23 cellular contexts compared by ENCODE assay signal in the genomic region with DNA sequence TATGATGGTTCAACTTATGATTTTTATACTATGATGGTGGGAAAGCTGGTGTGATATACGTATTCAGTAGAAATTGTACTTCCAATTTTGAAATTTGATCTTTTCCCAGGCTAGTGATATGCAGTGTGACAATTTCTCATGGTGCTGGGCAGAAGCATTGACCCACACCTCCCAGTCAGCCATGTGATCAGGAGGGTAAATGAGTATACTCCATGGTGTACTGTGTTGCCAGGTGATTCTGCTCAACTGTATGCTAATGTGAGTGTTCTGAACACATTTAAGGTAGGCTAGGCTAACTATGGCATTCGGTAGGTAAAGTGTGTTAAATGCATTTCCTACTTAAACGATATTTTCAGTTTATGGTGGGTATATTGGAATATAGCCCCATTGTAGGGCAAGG. TPM values are rescaled to one million over a fixed set of nuclear protein-coding genes. Genes with fewer than 3 reads are reported as not detected.
A peak's percentile ranks its signal among the peaks of the same experiment; 100 is the strongest.
DNase-seq lines count a peak whose midpoint lies in the region; ATAC-seq and TF ChIP-seq lines count a peak whose summit lies in the region.
"Had no signal": no experiment of that assay in that cellular context is flagged by ENCODE, and none has a peak within 500 bp of the region (broad histone marks: within the 10 kb centered on the region; RNA-seq: fewer than 3 reads in every experiment).

No MANE protein-coding gene starts in this region.

- no peak overlapping the region for H3K14ac ChIP-seq in trophoblast cell (ENCODE audit: low read length)

- H2AK5ac ChIP-seq in trophoblast cell (ENCODE audit: low read length) = no peak overlapping the region

- H3K4me1 Mint-ChIP-seq in activated T-cell treated with anti-CD3 and anti-CD28 coated beads, Interleukin-2, amount 50 U/mL, for 72 hours (ENCODE audit: low read depth) = peaks cover 55% of the 10 kb centered on the region
- H3K4me1 Mint-ChIP-seq in CD4-positive, alpha-beta T cell (ENCODE audit: low read depth) = peaks cover 59% of the 10 kb centered on the region
- 0 out of 2 replicates have a peak, but pooled peaks cover 3% of the 10 kb centered on the region for H3K4me1 Mint-ChIP-seq in WTC11

- H3K23ac ChIP-seq in trophoblast cell (ENCODE audit: low read length) = peak overlapping the region; percentile 33

- H3K36me3 ChIP-seq in trophoblast cell (ENCODE audit: control insufficient read depth in 1 of 2, insufficient read depth in 2 of 2, low read length in 2 of 2) = no peaks in the 10 kb centered on the region
- H3K36me3 ChIP-seq: BE2C had no signal

- TF ChIP-seq CTCF in CD4-positive, alpha-beta T cell (IDR thresholded peaks at IDR 0.05) = no peak
- no peak for TF ChIP-seq CTCF in WTC11 (IDR thresholded peaks at IDR 0.05)

- no peaks in the 10 kb centered on the region for H3K79me2 ChIP-seq in trophoblast cell (ENCODE audit: control insufficient read depth, insufficient read depth, low read length, poor library complexity)

- no peak overlapping the region for H4K8ac ChIP-seq in trophoblast cell (ENCODE audit: low read depth, low read length)

- no peaks in the 10 kb centered on the region for H3K79me1 ChIP-seq in trophoblast cell (ENCODE audit: low read length)

- H2AFZ ChIP-seq in trophoblast cell (ENCODE audit: insufficient read depth, low read length, poor library complexity) = no peak overlapping the region
- H2AFZ ChIP-seq: GM23248 had no signal

- H3K4me3 Mint-ChIP-seq in activated T-cell treated with anti-CD3 and anti-CD28 coated beads, Interleukin-2, amount 50 U/mL, for 72 hours = no peak overlapping the region
- H3K4me3 Mint-ChIP-seq in CD4-positive, alpha-beta T cell = no peak overlapping the region
- no peak overlapping the region for H3K4me3 Mint-ChIP-seq in WTC11
- H3K4me3 Mint-ChIP-seq: CD14-positive monocyte had no signal

- peaks cover 2 to 30% of the 10 kb centered on the region in 2 donors for H3K36me3 Mint-ChIP-seq in activated T-cell treated with anti-CD3 and anti-CD28 coated beads, Interleukin-2, amount 50 U/mL, for 72 hours (ENCODE audit: insufficient read depth in 2 of 2)
- H3K36me3 Mint-ChIP-seq in CD4-positive, alpha-beta T cell (ENCODE audit: low read depth) = peaks cover 23% of the 10 kb centered on the region
- peaks cover 14% of the 10 kb centered on the region for H3K36me3 Mint-ChIP-seq in WTC11

- WGBS in trophoblast cell (ENCODE audit: extremely low coverage, insufficient coverage, insufficient read length) = no CpG with 5 or more reads among the region's 3 CpGs

- intact Hi-C loops in CD4-positive, alpha-beta T cell (cut with DNase I, micrococcal nuclease) = no loop called here

- no peaks in the 10 kb centered on the region for H3K27me3 ChIP-seq in CD4-positive, alpha-beta T cell (ENCODE audit: control insufficient read depth, insufficient read depth, low read length)
- no peaks in the 10 kb centered on the region for H3K27me3 ChIP-seq in trophoblast cell (ENCODE audit: insufficient read depth, low read length)
- H3K27me3 ChIP-seq: BE2C had no signal

- POLR2A ChIA-PET in CD4-positive, alpha-beta T cell (lab: Charles Lee) = no interaction called here
- POLR2A ChIA-PET in WTC11 (lab: Charles Lee) = no interaction called here

- ATAC-seq in activated T-cell treated with anti-CD3 and anti-CD28 coated beads, Interleukin-2, amount 50 U/mL, for 72 hours (replicated peaks in 1 of 2) = no peak
- no peak for ATAC-seq in CD4-positive, alpha-beta T cell (ENCODE audit: poor library complexity)
- ATAC-seq in WTC11 (no peak), GM18870 (IDR thresholded peaks at IDR 0.05; ENCODE audit: unreplicated experiment) (no peak)

- H3K4ac ChIP-seq in trophoblast cell (ENCODE audit: low read depth, low read length) = no peak overlapping the region

- no peak overlapping the region for H4K91ac ChIP-seq in trophoblast cell (ENCODE audit: low read depth, low read length)

- peak overlapping the region; percentile 34 for H3K27ac Mint-ChIP-seq in activated T-cell treated with anti-CD3 and anti-CD28 coated beads, Interleukin-2, amount 50 U/mL, for 72 hours
- peak overlapping the region; percentile 18 for H3K27ac Mint-ChIP-seq in CD4-positive, alpha-beta T cell
- peak overlapping the region; percentile 50; the same call in 1 of the 2 replicates for H3K27ac Mint-ChIP-seq in WTC11

- no peak overlapping the region for H2BK120ac ChIP-seq in trophoblast cell (ENCODE audit: insufficient read depth, low read length, poor library complexity)

- H2BK5ac ChIP-seq in trophoblast cell (ENCODE audit: low read depth, low read length, poor library complexity) = no peak overlapping the region

- H3K9me3 Mint-ChIP-seq in activated T-cell treated with anti-CD3 and anti-CD28 coated beads, Interleukin-2, amount 50 U/mL, for 72 hours = no peaks in the 10 kb centered on the region
- H3K9me3 Mint-ChIP-seq in CD4-positive, alpha-beta T cell = no peaks in the 10 kb centered on the region
- peaks cover 12% of the 10 kb centered on the region for H3K9me3 Mint-ChIP-seq in WTC11

- CTCF ChIA-PET in CD4-positive, alpha-beta T cell (lab: Charles Lee) = no interaction called here
- CTCF ChIA-PET in WTC11 (lab: Charles Lee) = no interaction called here

- no peak overlapping the region for H4K12ac ChIP-seq in trophoblast cell (ENCODE audit: low read depth, low read length)

- no peak overlapping the region for H3K9ac ChIP-seq in trophoblast cell (ENCODE audit: low read length)
- H3K9ac ChIP-seq: GM23248, SK-N-SH had no signal

- H3K4me3 ChIP-seq in trophoblast cell (ENCODE audit: low read depth, low read length) = no peak overlapping the region
- H3K4me3 ChIP-seq: GM23248 had no signal

- no peaks in the 10 kb centered on the region for H3K9me3 ChIP-seq in CD4-positive, alpha-beta T cell (ENCODE audit: control insufficient read depth, low read length)
- H3K9me3 ChIP-seq in trophoblast cell (ENCODE audit: insufficient read depth, low read depth, low read length) = no peaks in the 10 kb centered on the region
- H3K9me3 ChIP-seq: BE2C, SK-N-SH had no signal

- no peak overlapping the region for H3K18ac ChIP-seq in trophoblast cell (ENCODE audit: low read length)

- no peak overlapping the region for H3K27ac ChIP-seq in CD4-positive, alpha-beta T cell (ENCODE audit: low read depth, low read length)
- no peak overlapping the region for H3K27ac ChIP-seq in trophoblast cell (ENCODE audit: low read depth, low read length)
- H3K27ac ChIP-seq: GM23248 had no signal

- no peaks in the 10 kb centered on the region for H3K27me3 Mint-ChIP-seq in activated T-cell treated with anti-CD3 and anti-CD28 coated beads, Interleukin-2, amount 50 U/mL, for 72 hours (ENCODE audit: low read depth)
- H3K27me3 Mint-ChIP-seq in CD4-positive, alpha-beta T cell = no peaks in the 10 kb centered on the region
- H3K27me3 Mint-ChIP-seq in WTC11 (ENCODE audit: low read depth) = no peaks in the 10 kb centered on the region

- no peak overlapping the region for H2BK12ac ChIP-seq in trophoblast cell (ENCODE audit: low read length)

- no peaks in the 10 kb centered on the region for H3K4me1 ChIP-seq in trophoblast cell (ENCODE audit: control insufficient read depth in 1 of 2, insufficient read depth in 2 of 2, low read length in 2 of 2)
- H3K4me1 ChIP-seq: BE2C had no signal

- H3K4me2 ChIP-seq in trophoblast cell (ENCODE audit: low read length) = no peak overlapping the region
- H3K4me2 ChIP-seq: SK-N-SH had no signal

- DNase-seq in activated T-cell treated with anti-CD3 and anti-CD28 coated beads, Interleukin-2, amount 50 U/mL, for 72 hours = no peak
- DNase-seq in activated T-cell treated with anti-CD3 and anti-CD28 coated beads, Interleukin-2, amount 50 U/mL, for 1 hour = no peak
- no peak for DNase-seq in CD4-positive, alpha-beta T cell
- DNase-seq in WTC11 (ENCODE audit: low spot score) = no peak
- no peak for DNase-seq in trophoblast cell
- no peak for DNase-seq in NCI-H187 (lab: John Stamatoyannopoulos, UW)
- DNase-seq in HCEC 1CT = no peak
- DNase-seq: 8988T, ACHN, BE2C, DMS53, GM23248, H7, KBM-7, NCI-H1417, NCI-H1694, NCI-H2081, NCI-H2171, NCI-H226, NCI-H510A treated with DMSO at 0.1 percent for 48 hours, SK-N-SH had no signal

TF ChIP-seq in WTC11, 78 proteins besides CTCF, POLR2A, EP300 and RAD21 (continues in another document):
- TF ChIP-seq EMX1 (CRISPR knock-in tag; IDR thresholded peaks at IDR 0.05) = no peak
- TF ChIP-seq AFF4 (CRISPR knock-in tag; IDR thresholded peaks at IDR 0.05; ENCODE audit: borderline replicate concordance) = no peak

RNA-seq across cellular contexts. Expression of gene PTPRA, which starts 19.1 kb away (rescaled TPM):
- 10 to 100 TPM; 81.2 to 85.9 TPM for total RNA-seq in activated T-cell treated with anti-CD3 and anti-CD28 coated beads, Interleukin-2, amount 50 U/mL, for 72 hours
- 10 to 100 TPM; 65.4 to 69.5 TPM for total RNA-seq in CD4-positive, alpha-beta T cell
- 43.8 to 48.8 TPM (median 47.2 TPM) in 3 replicates for total RNA-seq in WTC11 (2021)
- polyA plus RNA-seq in trophoblast cell (2013) = 62.0 and 68.3 TPM in 2 replicates

RNA-seq across cellular contexts. Expression of gene VPS16, which starts 51.8 kb away (rescaled TPM):
- 10 to 100 TPM; 54.3 to 60.7 TPM for total RNA-seq in activated T-cell treated with anti-CD3 and anti-CD28 coated beads, Interleukin-2, amount 50 U/mL, for 72 hours
- total RNA-seq in CD4-positive, alpha-beta T cell = 10 to 100 TPM; 38.2 to 40.6 TPM
- total RNA-seq in WTC11 (2021) = 26.2 to 29.1 TPM (median 27.8 TPM) in 3 replicates
- 18.4 and 19.2 TPM in 2 replicates for polyA plus RNA-seq in trophoblast cell (2013)

RNA-seq across cellular contexts. Expression of gene PCED1A, which starts 51.9 kb away (rescaled TPM):
- total RNA-seq in activated T-cell treated with anti-CD3 and anti-CD28 coated beads, Interleukin-2, amount 50 U/mL, for 72 hours = 10 to 100 TPM; 52.8 to 58.9 TPM
- total RNA-seq in CD4-positive, alpha-beta T cell = 10 to 100 TPM; 69.2 to 69.7 TPM
- 19.7 to 37.0 TPM (median 33.5 TPM) in 3 replicates for total RNA-seq in WTC11 (2021)
- 31.4 and 32.3 TPM in 2 replicates for polyA plus RNA-seq in trophoblast cell (2013)
